Comparison of ENCODE assay signal across 19 cellular contexts in genomic region chr16:14042706-14043105, GRCh38. TPM values are rescaled to one million over a fixed set of nuclear protein-coding genes. Genes with fewer than 3 reads are reported as not detected.
DNase-seq lines count a peak whose midpoint lies in the region; ATAC-seq and TF ChIP-seq lines count a peak whose summit lies in the region.
"Had no signal": no experiment of that assay in that cellular context is flagged by ENCODE, and none has a peak within 500 bp of the region (broad histone marks: within the 10 kb centered on the region; RNA-seq: fewer than 3 reads in every experiment).

No MANE protein-coding gene starts in this region.

- intact Hi-C loops in right cardiac atrium (cut with DNase I) = no loop called here
- intact Hi-C loops in Caco-2 (cut with micrococcal nuclease; ENCODE audit: unreplicated experiment) = no loop called here

- H3K4me1 Mint-ChIP-seq in activated naive CD8-positive, alpha-beta T cell treated with anti-CD3 and anti-CD28 coated beads for 36 hours = no peaks in the 10 kb centered on the region
- no peaks in the 10 kb centered on the region for H3K4me1 Mint-ChIP-seq in Caco-2 (ENCODE audit: low read depth, unreplicated experiment)
- H3K4me1 Mint-ChIP-seq: natural killer cell had no signal

- POLR2A ChIA-PET in Caco-2 (lab: Charles Lee) = no interaction called here

- H3K4me3 Mint-ChIP-seq in activated naive CD8-positive, alpha-beta T cell treated with anti-CD3 and anti-CD28 coated beads for 36 hours = no peak overlapping the region
- H3K4me3 Mint-ChIP-seq in Caco-2 (ENCODE audit: unreplicated experiment) = no peak overlapping the region
- H3K4me3 Mint-ChIP-seq: activated naive CD4-positive, alpha-beta T cell treated with anti-CD3 and anti-CD28 coated beads for 36 hours; natural killer cell; stimulated activated naive CD8-positive, alpha-beta T cell treated with anti-CD3 and anti-CD28 coated beads, Interleukin-15, Interleukin-2, amounts not matched to agents 100 ng/mL and 50 ng/mL, for 24 hours had no signal

- no TSS peak for BruUV-seq in Caco-2 (replicated peaks; lab: Mats Ljungman, UMichigan)

- H3K36me3 ChIP-seq in Caco-2 (ENCODE audit: control insufficient read depth, insufficient read depth, low read length) = no peaks in the 10 kb centered on the region

- H3K27me3 Mint-ChIP-seq in activated naive CD8-positive, alpha-beta T cell treated with anti-CD3 and anti-CD28 coated beads for 36 hours = no peaks in the 10 kb centered on the region
- no peaks in the 10 kb centered on the region for H3K27me3 Mint-ChIP-seq in Caco-2 (ENCODE audit: insufficient read depth, unreplicated experiment)
- H3K27me3 Mint-ChIP-seq: stimulated activated naive CD8-positive, alpha-beta T cell treated with anti-CD3 and anti-CD28 coated beads, Interleukin-15, Interleukin-2, amounts not matched to agents 100 ng/mL and 50 ng/mL, for 24 hours had no signal

- H3K9me3 ChIP-seq in right cardiac atrium (ENCODE audit: control insufficient read depth, low read length) (no peaks in the 10 kb centered on the region), Caco-2 (no peaks in the 10 kb centered on the region)

- H3K9me3 Mint-ChIP-seq in activated naive CD8-positive, alpha-beta T cell treated with anti-CD3 and anti-CD28 coated beads for 36 hours = peaks cover 5% of the 10 kb centered on the region
- H3K9me3 Mint-ChIP-seq in Caco-2 (ENCODE audit: unreplicated experiment) = no peaks in the 10 kb centered on the region
- H3K9me3 Mint-ChIP-seq: natural killer cell; stimulated activated naive CD8-positive, alpha-beta T cell treated with anti-CD3 and anti-CD28 coated beads, Interleukin-15, Interleukin-2, amounts not matched to agents 100 ng/mL and 50 ng/mL, for 24 hours had no signal

- 54% methylated on average over 10 of the region's 10 CpGs for WGBS in right cardiac atrium

- H3K27me3 ChIP-seq in right cardiac atrium (ENCODE audit: control insufficient read depth, insufficient read depth) = no peaks in the 10 kb centered on the region
- H3K27me3 ChIP-seq in Caco-2 (replicated peaks; ENCODE audit: control insufficient read depth, insufficient read depth, low read length) = no peaks in the 10 kb centered on the region

- CTCF ChIA-PET in Caco-2 (lab: Charles Lee) = no interaction called here

- DNase-seq in NCI-H82 (lab: John Stamatoyannopoulos, UW) (peak; percentile 37), NCI-H82 treated with DMSO at 0.1 percent for 48 hours (lab: John Stamatoyannopoulos, UW; ENCODE audit: unreplicated experiment) (no peak), right cardiac atrium (peak; percentile 23 to 72 (median 64)), putamen (ENCODE audit: low spot score) (peak; percentile 19), NCI-H446 (lab: John Stamatoyannopoulos, UW) (no peak), Caco-2 (no peak)
- no peak for DNase-seq in activated naive CD8-positive, alpha-beta T cell treated with anti-CD3 and anti-CD28 coated beads for 36 hours
- DNase-seq: activated naive CD4-positive, alpha-beta T cell treated with anti-CD3 and anti-CD28 coated beads for 36 hours; Calu3; natural killer cell; NCI-H1436 treated with DMSO at 0.1 percent for 48 hours; NK-92 treated with Interleukin-12 subunit alpha and Interleukin-12 subunit beta, amount 100 ng/mL, for 24 hours; retina; RPMI8226 had no signal

- ATAC-seq in right cardiac atrium (peak; percentile 84 to 91), GM18858 (IDR thresholded peaks at IDR 0.05; ENCODE audit: unreplicated experiment) (no peak)
- ATAC-seq: natural killer cell had no signal

- no peak overlapping the region for H3K4me3 ChIP-seq in right cardiac atrium (ENCODE audit: low read length)
- no peak overlapping the region for H3K4me3 ChIP-seq in Caco-2 (ENCODE audit: low read depth, low read length)
- H3K4me3 ChIP-seq: coronary artery had no signal

- H3K4me1 ChIP-seq in right cardiac atrium (ENCODE audit: control insufficient read depth, insufficient read depth, low read length) (peaks cover 4% of the 10 kb centered on the region), Caco-2 (no peaks in the 10 kb centered on the region)

- H3K36me3 Mint-ChIP-seq in activated naive CD8-positive, alpha-beta T cell treated with anti-CD3 and anti-CD28 coated beads for 36 hours = no peaks in the 10 kb centered on the region
- H3K36me3 Mint-ChIP-seq in Caco-2 (ENCODE audit: insufficient read depth, unreplicated experiment) = no peaks in the 10 kb centered on the region
- H3K36me3 Mint-ChIP-seq: natural killer cell had no signal

- H3K27ac Mint-ChIP-seq in activated naive CD8-positive, alpha-beta T cell treated with anti-CD3 and anti-CD28 coated beads for 36 hours = no peak overlapping the region
- no peak overlapping the region for H3K27ac Mint-ChIP-seq in Caco-2 (ENCODE audit: unreplicated experiment)
- H3K27ac Mint-ChIP-seq: activated naive CD4-positive, alpha-beta T cell treated with anti-CD3 and anti-CD28 coated beads for 36 hours; natural killer cell; stimulated activated naive CD8-positive, alpha-beta T cell treated with anti-CD3 and anti-CD28 coated beads, Interleukin-15, Interleukin-2, amounts not matched to agents 100 ng/mL and 50 ng/mL, for 24 hours had no signal

- no peak for TF ChIP-seq CTCF in Caco-2 (IDR thresholded peaks at IDR 0.05; ENCODE audit: insufficient read depth in 1 of 2, low read depth in 1 of 2, low read length in 1 of 2, severe bottlenecking in 1 of 2, unreplicated experiment in 1 of 2)

- H3K27ac ChIP-seq in right cardiac atrium (ENCODE audit: low read length) = peak overlapping the region; percentile 39
- H3K27ac ChIP-seq: 22Rv1, epithelial cell of prostate had no signal

RNA-seq across cellular contexts. Expression of gene MRTFB, which starts 28.4 kb away (rescaled TPM):
- total RNA-seq in right cardiac atrium (10 to 100 TPM; 41.3 to 61.8 (median 49.1) TPM), Caco-2 (2022) (29.5 and 37.1 TPM in 2 replicates)
- 12.9 TPM for polyA plus RNA-seq in right cardiac atrium
- 10 to 100 TPM; 10.9 to 12.4 TPM for total RNA-seq in activated naive CD8-positive, alpha-beta T cell treated with anti-CD3 and anti-CD28 coated beads for 36 hours

Comparison
In these comparisons a context has a peak if more than half of its experiments do, and no peak if none do; other contexts are left out.
1. DNase-seq: peak in NCI-H82 (single experiment), right cardiac atrium (3 of 3) and putamen (single experiment); none in NCI-H82 treated with DMSO at 0.1 percent for 48 hours (single experiment), activated naive CD8-positive, alpha-beta T cell treated with anti-CD3 and anti-CD28 coated beads for 36 hours (single experiment), NCI-H446 (0 of 2) and Caco-2 (0 of 2).